Comparison of ENCODE assay signal across 8 cellular contexts in genomic region chr1:204377800-204378608, GRCh38.
A peak's percentile ranks its signal among the peaks of the same experiment; 100 is the strongest.
DNase-seq lines count a peak whose midpoint lies in the region; ATAC-seq and TF ChIP-seq lines count a peak whose summit lies in the region.

No MANE protein-coding gene starts in this region.

- H3K27ac Mint-ChIP-seq in T-helper 2 cell treated with Interferon-gamma antibody and Interleukin-4, amounts not matched to agents 5 μg/mL and 100 μg/mL, for 36 hours: no peak overlapping the region

- H3K9me3 Mint-ChIP-seq in T-helper 2 cell treated with Interferon-gamma antibody and Interleukin-4, amounts not matched to agents 5 μg/mL and 100 μg/mL, for 36 hours: no peaks in the 10 kb centered on the region

- H3K36me3 Mint-ChIP-seq in T-helper 2 cell treated with Interferon-gamma antibody and Interleukin-4, amounts not matched to agents 5 μg/mL and 100 μg/mL, for 36 hours (ENCODE audit: low read depth): no peaks in the 10 kb centered on the region

- H3K4me3 ChIP-seq in GM12875 (ENCODE audit: low read depth, low read length): peak overlapping the region; percentile 33

- ATAC-seq in GM19395 (IDR thresholded peaks at IDR 0.05; ENCODE audit: unreplicated experiment): no peak
- ATAC-seq in HG03097 (IDR thresholded peaks at IDR 0.05; ENCODE audit: low FRiP score, unreplicated experiment): no peak

- peaks cover 37% of the 10 kb centered on the region for H3K27me3 Mint-ChIP-seq in T-helper 2 cell treated with Interferon-gamma antibody and Interleukin-4, amounts not matched to agents 5 μg/mL and 100 μg/mL, for 36 hours (ENCODE audit: low read depth)

- peak overlapping the region; percentile 84 for H3K4me3 Mint-ChIP-seq in T-helper 2 cell treated with Interferon-gamma antibody and Interleukin-4, amounts not matched to agents 5 μg/mL and 100 μg/mL, for 36 hours

- in situ Hi-C loops in T47D (cut with HindIII; ENCODE audit: low pct_unique_long_range_greater_than_20kb, low sequenced_read_pairs): no loop called here

- no peak for TF ChIP-seq CTCF in GM12875 (IDR thresholded peaks at IDR 0.05; ENCODE audit: borderline replicate concordance, insufficient read depth, low read depth, low read length)

- peaks cover 7% of the 10 kb centered on the region for H3K4me1 Mint-ChIP-seq in T-helper 2 cell treated with Interferon-gamma antibody and Interleukin-4, amounts not matched to agents 5 μg/mL and 100 μg/mL, for 36 hours (ENCODE audit: low read depth)

- peak; percentile 71 for DNase-seq in LoVo (ENCODE audit: low spot score)
- peak; percentile 46 for DNase-seq in T-helper 2 cell treated with Interferon-gamma antibody and Interleukin-4, amounts not matched to agents 5 μg/mL and 100 μg/mL, for 36 hours (ENCODE audit: low spot score)
- peak; percentile 42 to 84 for DNase-seq in T47D (ENCODE audit: low read depth in 1 of 2, low spot score in 1 of 2)
- peak; percentile 70 for DNase-seq in kidney glomerular epithelial cell (lab: John Stamatoyannopoulos, UW)
- DNase-seq in stimulated activated CD4-positive, alpha-beta T cell treated with anti-CD3 and anti-CD28 coated beads, Interleukin-2, amount 100 ng/mL, for 24 hours: peak; percentile 53 to 60
